Comparison of ENCODE assay signal across 8 cellular contexts in the genomic region with DNA sequence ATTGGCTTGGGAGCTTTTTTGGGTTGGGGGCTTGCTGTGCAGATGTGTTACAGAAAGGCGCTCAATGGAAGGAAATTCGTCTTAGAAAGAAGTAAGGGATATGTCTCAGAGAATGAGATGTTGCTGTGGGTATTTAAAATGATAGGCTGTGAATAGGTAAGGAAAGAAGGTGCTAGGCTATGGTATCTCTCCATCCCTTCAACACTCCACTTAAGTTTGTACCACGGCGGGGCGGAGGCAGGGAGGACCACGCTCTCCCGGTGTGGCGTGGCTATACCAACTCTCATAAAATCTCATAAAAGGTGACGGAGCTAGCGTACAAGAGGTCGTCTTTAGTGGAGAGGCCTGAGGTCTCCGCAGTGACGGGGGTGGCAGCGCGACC. TPM values are rescaled to one million over a fixed set of nuclear protein-coding genes. Genes with fewer than 3 reads are reported as not detected.
DNase-seq lines count a peak whose midpoint lies in the region; ATAC-seq and TF ChIP-seq lines count a peak whose summit lies in the region.

No MANE protein-coding gene starts in this region.

- peaks cover 8 to 14% of the 10 kb centered on the region in 2 donors for H3K9me3 Mint-ChIP-seq in activated T-cell treated with anti-CD3 and anti-CD28 coated beads, Interleukin-2, amount 50 U/mL, for 72 hours

- TF ChIP-seq CTCF in astrocyte of the spinal cord (IDR thresholded peaks at IDR 0.05; ENCODE audit: low read depth, low read length) (no peak), right lobe of liver (IDR thresholded peaks at IDR 0.05) (no peak), upper lobe of left lung (IDR thresholded peaks at IDR 0.05) (no peak)

- peak; percentile 50 for ATAC-seq in activated T-cell treated with anti-CD3 and anti-CD28 coated beads, Interleukin-2, amount 50 U/mL, for 72 hours (replicated peaks in 1 of 2)
- peak; percentile 38 for ATAC-seq in HG03378 (IDR thresholded peaks at IDR 0.05; ENCODE audit: unreplicated experiment)
- peak; percentile 22 to 59 (median 36) for ATAC-seq in right lobe of liver
- peak; percentile 58 to 61 for ATAC-seq in upper lobe of left lung (ENCODE audit: low FRiP score in 2 of 2)

- no peak for DNase-seq in activated T-cell treated with anti-CD3 and anti-CD28 coated beads, Interleukin-2, amount 50 U/mL, for 72 hours
- no peak for DNase-seq in activated T-cell treated with anti-CD3 and anti-CD28 coated beads, Interleukin-2, amount 50 U/mL, for 1 hour
- DNase-seq in astrocyte of the spinal cord (ENCODE audit: low read depth, low spot score) (no peak), right lobe of liver (no peak), upper lobe of left lung (no peak), SW 1271 (lab: John Stamatoyannopoulos, UW) (no peak), NCI-H82 (lab: John Stamatoyannopoulos, UW) (no peak)

- H3K36me3 Mint-ChIP-seq in activated T-cell treated with anti-CD3 and anti-CD28 coated beads, Interleukin-2, amount 50 U/mL, for 72 hours (ENCODE audit: insufficient read depth in 2 of 2): peaks cover 10 to 16% of the 10 kb centered on the region in 2 donors

- peak overlapping the region; percentile 30 to 59 (median 56) for H3K27ac ChIP-seq in right lobe of liver
- peak overlapping the region; percentile 78 to 88 (median 82) for H3K27ac ChIP-seq in upper lobe of left lung

- H3K27ac Mint-ChIP-seq in activated T-cell treated with anti-CD3 and anti-CD28 coated beads, Interleukin-2, amount 50 U/mL, for 72 hours: peak overlapping the region; percentile 88

- H3K27me3 Mint-ChIP-seq in activated T-cell treated with anti-CD3 and anti-CD28 coated beads, Interleukin-2, amount 50 U/mL, for 72 hours (ENCODE audit: low read depth): peaks cover 22% of the 10 kb centered on the region

- TF ChIP-seq POLR2A in right lobe of liver (IDR thresholded peaks at IDR 0.05) (no peak), upper lobe of left lung (IDR thresholded peaks at IDR 0.05) (no peak)

- H3K27me3 ChIP-seq in right lobe of liver (peaks cover 0 to 6% of the 10 kb centered on the region in 2 donors), upper lobe of left lung (no peaks in the 10 kb centered on the region)

- in situ Hi-C loops in astrocyte of the spinal cord (cut with HindIII; ENCODE audit: low sequenced_read_pairs): no loop called here

- 35% methylated on average over 8 of the region's 15 CpGs for WGBS in right lobe of liver (ENCODE audit: insufficient coverage, low coverage, low lambda C conversion rate, missing lambda C conversion rate)
- WGBS in upper lobe of left lung, 2 donors: 30 to 39% methylated on average over 15 of the region's 15 CpGs

- peak overlapping the region; percentile 87 to 92 for H3K4me3 Mint-ChIP-seq in activated T-cell treated with anti-CD3 and anti-CD28 coated beads, Interleukin-2, amount 50 U/mL, for 72 hours

- no peak for TF ChIP-seq EP300 in upper lobe of left lung (IDR thresholded peaks at IDR 0.05)

- H3K36me3 ChIP-seq in right lobe of liver (no peaks in the 10 kb centered on the region), upper lobe of left lung (no peaks in the 10 kb centered on the region)

- no peaks in the 10 kb centered on the region for H3K9me3 ChIP-seq in right lobe of liver
- H3K9me3 ChIP-seq in upper lobe of left lung: no peaks in the 10 kb centered on the region

- H3K4me1 Mint-ChIP-seq in activated T-cell treated with anti-CD3 and anti-CD28 coated beads, Interleukin-2, amount 50 U/mL, for 72 hours (ENCODE audit: low read depth): peaks cover 29% of the 10 kb centered on the region

- H3K4me1 ChIP-seq in right lobe of liver: peaks cover 0 to 17% (median 6%) of the 10 kb centered on the region in 4 donors
- H3K4me1 ChIP-seq in upper lobe of left lung: peaks cover 14 to 20% (median 19%) of the 10 kb centered on the region in 4 donors

- intact Hi-C loops in right lobe of liver (cut with DNase I): no loop called here

- H3K4me3 ChIP-seq in astrocyte of the spinal cord (ENCODE audit: low read depth, low read length) (peak overlapping the region; percentile 96), right lobe of liver (peak overlapping the region; percentile 76 to 91 (median 84)), upper lobe of left lung (peak overlapping the region; percentile 80 to 92 (median 85))

RNA-seq across cellular contexts. Expression of a gene that starts 0.3 kb away (rescaled TPM):
- 10 to 100 TPM; 11.3 to 12.4 TPM for total RNA-seq in activated T-cell treated with anti-CD3 and anti-CD28 coated beads, Interleukin-2, amount 50 U/mL, for 72 hours
- total RNA-seq in right lobe of liver: 1 to 10 TPM; 7.7 to 9.1 (median 8.4) TPM
- total RNA-seq in upper lobe of left lung: 10 to 100 TPM in 5 of 6 donors, 1 to 10 TPM in 1; 8.3 to 31.4 (median 15.1) TPM

RNA-seq across cellular contexts. Expression of a gene that starts 35.1 kb away (rescaled TPM):
- 10 to 100 TPM; 56.2 to 57.9 TPM for total RNA-seq in activated T-cell treated with anti-CD3 and anti-CD28 coated beads, Interleukin-2, amount 50 U/mL, for 72 hours
- total RNA-seq in right lobe of liver (10 to 100 TPM; 12.1 to 23.2 (median 15.2) TPM), upper lobe of left lung (10 to 100 TPM; 29.4 to 68.7 (median 35.6) TPM)
